9 cellular contexts compared by ENCODE assay signal in genomic region chr6:133817460-133818047, GRCh38.
DNase-seq lines count a peak whose midpoint lies in the region; ATAC-seq and TF ChIP-seq lines count a peak whose summit lies in the region.
"Had no signal": no experiment of that assay in that cellular context is flagged by ENCODE, and none has a peak within 500 bp of the region (broad histone marks: within the 10 kb centered on the region; RNA-seq: fewer than 3 reads in every experiment).

No MANE protein-coding gene starts in this region.

- no peaks in the 10 kb centered on the region for H3K9me3 ChIP-seq in T-helper 17 cell (ENCODE audit: control insufficient read depth, low read length, poor library complexity, severe bottlenecking)
- no peaks in the 10 kb centered on the region for H3K9me3 ChIP-seq in effector memory CD4-positive, alpha-beta T cell (ENCODE audit: control insufficient read depth, low read length)

- H3K27ac ChIP-seq in effector memory CD4-positive, alpha-beta T cell (ENCODE audit: insufficient read depth, low read length, poor library complexity, severe bottlenecking), result no peak overlapping the region

- H3K4me1 Mint-ChIP-seq in HFFc6 (ENCODE audit: low read depth), result peaks cover 14% of the 10 kb centered on the region
- H3K4me1 Mint-ChIP-seq in T-helper 17 cell, result no peaks in the 10 kb centered on the region
- H3K4me1 Mint-ChIP-seq: IgD-negative memory B cell had no signal

- H3K27ac Mint-ChIP-seq in HFFc6, result no peak overlapping the region
- no peak overlapping the region for H3K27ac Mint-ChIP-seq in T-helper 17 cell
- H3K27ac Mint-ChIP-seq: IgD-negative memory B cell had no signal

- no peaks in the 10 kb centered on the region for H3K4me1 ChIP-seq in effector memory CD4-positive, alpha-beta T cell (ENCODE audit: control insufficient read depth, insufficient read depth, low read length, poor library complexity, severe bottlenecking)

- ATAC-seq in T-helper 17 cell (peak; percentile 49), GM18873 (IDR thresholded peaks at IDR 0.05; ENCODE audit: low FRiP score, unreplicated experiment) (no peak)

- no peak overlapping the region for H3K4me3 Mint-ChIP-seq in HFFc6
- no peak overlapping the region for H3K4me3 Mint-ChIP-seq in T-helper 17 cell
- H3K4me3 Mint-ChIP-seq: IgD-negative memory B cell had no signal

- DNase-seq in GM06990 (ENCODE audit: extremely low read depth, insufficient read length), result peak; percentile 18
- DNase-seq in HFFc6, result no peak
- DNase-seq in T-helper 17 cell, result peak in 1 of 3 donors; percentile 34
- DNase-seq in effector memory CD4-positive, alpha-beta T cell, result peak in 2 of 3 donors; percentile 2 to 9
- DNase-seq in stimulated activated CD4-positive, alpha-beta T cell treated with anti-CD3 and anti-CD28 coated beads, Interleukin-1b, Interleukin-23, amount 100 ng/mL, for 24 hours (ENCODE audit: low read depth in 4 of 4, low spot score in 1 of 4), result peak in 3 of 4 experiments; percentile 21 to 28 (median 24)
- no peak for DNase-seq in NCI-H510A (lab: John Stamatoyannopoulos, UW)
- DNase-seq in retina, result no peak

- H3K9me3 Mint-ChIP-seq in HFFc6, result peaks cover 8% of the 10 kb centered on the region; the same call in 1 of the 2 replicates

- H3K4me3 ChIP-seq in GM06990 (replicated peaks; ENCODE audit: low read depth, low read length), result no peak overlapping the region
- H3K4me3 ChIP-seq in effector memory CD4-positive, alpha-beta T cell (ENCODE audit: insufficient read depth, low read depth, low read length, poor library complexity, severe bottlenecking), result no peak overlapping the region

- H3K27me3 Mint-ChIP-seq in HFFc6 (ENCODE audit: insufficient read depth) (peaks cover 2% of the 10 kb centered on the region), T-helper 17 cell (peaks cover 19% of the 10 kb centered on the region)

- TF ChIP-seq CTCF in GM06990 (IDR thresholded peaks at IDR 0.05; ENCODE audit: insufficient read depth, low read length, poor library complexity, severe bottlenecking) (peak; percentile 94), HFFc6 (IDR thresholded peaks at IDR 0.05) (peak; percentile 77)

- peaks cover 4% of the 10 kb centered on the region; the same call in 1 of the 2 replicates for H3K36me3 Mint-ChIP-seq in HFFc6 (ENCODE audit: low read depth)
- H3K36me3 Mint-ChIP-seq in T-helper 17 cell (ENCODE audit: low read depth), result no peaks in the 10 kb centered on the region
- H3K36me3 Mint-ChIP-seq: IgD-negative memory B cell had no signal

- no peaks in the 10 kb centered on the region for H3K36me3 ChIP-seq in GM06990 (ENCODE audit: control insufficient read depth, insufficient read depth, low read length)
- H3K36me3 ChIP-seq in effector memory CD4-positive, alpha-beta T cell (ENCODE audit: control insufficient read depth, insufficient read depth, low read length), result no peaks in the 10 kb centered on the region

- no peaks in the 10 kb centered on the region for H3K27me3 ChIP-seq in GM06990 (replicated peaks; ENCODE audit: control insufficient read depth, insufficient read depth, low read length)
- H3K27me3 ChIP-seq in effector memory CD4-positive, alpha-beta T cell (replicated peaks; ENCODE audit: control insufficient read depth, insufficient read depth, low read length, poor library complexity, severe bottlenecking), result no peaks in the 10 kb centered on the region

Comparison
In these comparisons a context has a peak if more than half of its experiments do, and no peak if none do; other contexts are left out.
1. DNase-seq: peak in GM06990 (single experiment), effector memory CD4-positive, alpha-beta T cell (2 of 3) and stimulated activated CD4-positive, alpha-beta T cell treated with anti-CD3 and anti-CD28 coated beads, Interleukin-1b, Interleukin-23, amount 100 ng/mL, for 24 hours (3 of 4); none in HFFc6 (single experiment), NCI-H510A (single experiment) and retina (single experiment).